Comparison of ENCODE assay signal across 8 cellular contexts in the genomic region with DNA sequence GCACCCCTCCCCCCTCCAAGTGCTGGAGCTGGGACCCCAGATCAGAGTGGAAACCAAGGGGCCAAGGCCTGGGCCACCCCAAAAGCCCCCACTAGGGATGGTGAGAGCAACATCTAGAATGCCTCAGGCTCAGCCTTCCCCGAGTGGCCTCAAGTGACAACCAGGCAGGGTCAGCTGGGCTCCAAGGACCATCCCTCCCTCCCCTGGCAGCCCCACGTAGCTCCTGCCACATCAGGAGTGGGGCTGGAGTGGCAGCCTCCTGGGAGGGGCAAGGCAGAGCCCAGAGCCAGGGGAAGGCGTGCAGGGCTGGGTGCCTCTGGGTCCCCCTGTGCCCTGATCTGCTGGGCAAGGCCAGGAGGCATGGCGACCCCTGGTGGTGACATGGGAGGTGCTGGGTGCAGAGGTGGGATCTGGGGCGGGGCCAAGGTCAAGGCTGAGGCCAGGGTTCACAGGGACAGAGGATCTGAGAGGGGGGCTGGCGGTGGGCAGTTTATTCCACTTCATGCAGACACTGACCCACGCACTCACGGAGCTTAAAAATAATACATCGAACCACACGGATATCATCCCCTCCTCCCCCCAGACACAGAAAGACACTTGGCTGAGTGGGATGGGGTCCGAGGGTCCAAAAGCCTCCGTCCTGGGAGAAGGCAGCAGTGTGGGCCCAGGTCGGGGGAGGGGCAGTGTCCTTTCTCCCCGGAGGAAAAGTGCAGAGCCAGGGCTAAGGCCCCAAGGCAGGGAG. TPM values are rescaled to one million over a fixed set of nuclear protein-coding genes. Genes with fewer than 3 reads are reported as not detected.
A peak's percentile ranks its signal among the peaks of the same experiment; 100 is the strongest.
DNase-seq lines count a peak whose midpoint lies in the region; ATAC-seq and TF ChIP-seq lines count a peak whose summit lies in the region.

No MANE protein-coding gene starts in this region.

- H3K79me2 ChIP-seq in DOHH2 (ENCODE audit: control insufficient read depth, low read length) = no peaks in the 10 kb centered on the region
- no peaks in the 10 kb centered on the region for H3K79me2 ChIP-seq in mesendoderm (ENCODE audit: control insufficient read depth, insufficient read depth, low read length)

- no peak overlapping the region for H3K18ac ChIP-seq in mesendoderm (ENCODE audit: low read length)

- H3K4me2 ChIP-seq in DOHH2 (ENCODE audit: low read length) = no peak overlapping the region
- no peak overlapping the region for H3K4me2 ChIP-seq in mesendoderm (ENCODE audit: low read length)

- H3K9ac ChIP-seq in mesendoderm (ENCODE audit: low read length) = no peak overlapping the region

- no peaks in the 10 kb centered on the region for H3K9me3 Mint-ChIP-seq in activated CD4-positive, alpha-beta T cell treated with anti-CD3 and anti-CD28 coated beads, Interleukin-2, amount 10 ng/mL, durations not matched to agents 7 days and 5 days

- H3K79me1 ChIP-seq in mesendoderm (ENCODE audit: low read length) = no peaks in the 10 kb centered on the region

- H3K4me3 ChIP-seq in DOHH2 (ENCODE audit: low read length) = no peak overlapping the region
- no peak overlapping the region for H3K4me3 ChIP-seq in HFF-Myc (replicated peaks; ENCODE audit: low read depth, low read length)
- H3K4me3 ChIP-seq in mesendoderm (ENCODE audit: low read length) = no peak overlapping the region

- H3K36me3 ChIP-seq in DOHH2 (ENCODE audit: control insufficient read depth, low read length) (peaks cover 8% of the 10 kb centered on the region; the same call in 1 of the 2 replicates), mesendoderm (ENCODE audit: control insufficient read depth, insufficient read depth, low read length) (peaks cover 1% of the 10 kb centered on the region)

- peak overlapping the region; percentile 65 for H3K56ac ChIP-seq in mesendoderm (ENCODE audit: low read length)

- H3K27ac ChIP-seq in DOHH2 (ENCODE audit: low read depth, low read length) (no peak overlapping the region), mesendoderm (ENCODE audit: low read depth, low read length) (no peak overlapping the region)

- H3K9me3 ChIP-seq in DOHH2 (ENCODE audit: control insufficient read depth, insufficient read depth, low read length) = no peaks in the 10 kb centered on the region

- peaks cover 8% of the 10 kb centered on the region for H3K4me1 Mint-ChIP-seq in activated CD4-positive, alpha-beta T cell treated with anti-CD3 and anti-CD28 coated beads, Interleukin-2, amount 10 ng/mL, durations not matched to agents 7 days and 5 days

- WGBS in mesendoderm (ENCODE audit: extremely low coverage, insufficient coverage, low lambda C conversion rate) = no CpG with 5 or more reads among the region's 14 CpGs

- H2BK5ac ChIP-seq in mesendoderm (ENCODE audit: low read length) = no peak overlapping the region

- H3K4me3 Mint-ChIP-seq in activated CD4-positive, alpha-beta T cell treated with anti-CD3 and anti-CD28 coated beads, Interleukin-2, amount 10 ng/mL, durations not matched to agents 7 days and 5 days = no peak overlapping the region

- no peak overlapping the region for H4K5ac ChIP-seq in mesendoderm (ENCODE audit: low read length)

- H3K27ac Mint-ChIP-seq in activated CD4-positive, alpha-beta T cell treated with anti-CD3 and anti-CD28 coated beads, Interleukin-2, amount 10 ng/mL, durations not matched to agents 7 days and 5 days = no peak overlapping the region

- H4K20me1 ChIP-seq in DOHH2 (ENCODE audit: control insufficient read depth, insufficient read depth, low read depth, low read length) = no peaks in the 10 kb centered on the region

- POLR2A ChIA-PET in activated CD4-positive, alpha-beta T cell treated with anti-CD3 and anti-CD28 coated beads, Interleukin-2, amount 10 ng/mL, durations not matched to agents 7 days and 5 days (lab: Charles Lee) = no interaction called here

- H2BK15ac ChIP-seq in mesendoderm (replicated peaks; ENCODE audit: low read depth) = no peak overlapping the region

- H3K4ac ChIP-seq in mesendoderm (ENCODE audit: low read depth, low read length) = no peak overlapping the region

- H2BK120ac ChIP-seq in mesendoderm (ENCODE audit: low read depth, low read length) = no peak overlapping the region

- DNase-seq in HFF-Myc (ENCODE audit: extremely low read depth, low read depth) (no peak), NCI-H510A (lab: John Stamatoyannopoulos, UW) (peak; percentile 62), dermis blood vessel endothelial cell (peak; percentile 82), mesendoderm (peak; percentile 77)
- DNase-seq in activated CD4-positive, alpha-beta T cell treated with anti-CD3 and anti-CD28 coated beads, Interleukin-2, amount 10 ng/mL, durations not matched to agents 7 days and 5 days = peak; percentile 92
- DNase-seq in stimulated activated CD8-positive, alpha-beta memory T cell treated with anti-CD3 and anti-CD28 coated beads, Interleukin-15, amount 100 ng/mL, for 48 hours (ENCODE audit: low read depth in 2 of 2) = peak; percentile 82 to 83

- no peak for ATAC-seq in HG03378 (IDR thresholded peaks at IDR 0.05; ENCODE audit: unreplicated experiment)

- TF ChIP-seq CTCF in DOHH2 (IDR thresholded peaks at IDR 0.05; ENCODE audit: low read depth, low read length, poor library complexity, severe bottlenecking) (peak; percentile 96), HFF-Myc (IDR thresholded peaks at IDR 0.05; ENCODE audit: low read depth, low read length, missing control alignments) (peak; percentile 90)

- H3K27me3 ChIP-seq in DOHH2 (ENCODE audit: control insufficient read depth, low read length) = no peaks in the 10 kb centered on the region
- H3K27me3 ChIP-seq in mesendoderm (ENCODE audit: insufficient read depth, low read length, poor library complexity) = no peaks in the 10 kb centered on the region

- CTCF ChIA-PET in activated CD4-positive, alpha-beta T cell treated with anti-CD3 and anti-CD28 coated beads, Interleukin-2, amount 10 ng/mL, durations not matched to agents 7 days and 5 days (lab: Charles Lee) = interaction anchor here (0.7 to 29.3 kb wide), 6 partner anchors 9 to 120 kb away, joined by 3 to 732 read pairs (median 6); a partner anchor contains a TSS

- H3F3A ChIP-seq in DOHH2 (ENCODE audit: control insufficient read depth, insufficient read depth) = 0 out of 2 replicates have a peak, but pooled peaks cover 2% of the 10 kb centered on the region

- no peak overlapping the region for H2AK5ac ChIP-seq in mesendoderm (ENCODE audit: low read length)

- no peaks in the 10 kb centered on the region for H3K9me2 ChIP-seq in DOHH2 (replicated peaks; ENCODE audit: control insufficient read depth, low read length)

- no peak overlapping the region for H3K23ac ChIP-seq in mesendoderm (ENCODE audit: low read length)

- H3K4me1 ChIP-seq in DOHH2 (ENCODE audit: control insufficient read depth, low read length) (peaks cover 14% of the 10 kb centered on the region), mesendoderm (ENCODE audit: control insufficient read depth, low read depth, low read length) (no peaks in the 10 kb centered on the region)

- no peak overlapping the region for H4K8ac ChIP-seq in mesendoderm (ENCODE audit: low read depth, low read length)

- H3K36me3 Mint-ChIP-seq in activated CD4-positive, alpha-beta T cell treated with anti-CD3 and anti-CD28 coated beads, Interleukin-2, amount 10 ng/mL, durations not matched to agents 7 days and 5 days (ENCODE audit: low read depth) = peaks cover 5% of the 10 kb centered on the region

- no peaks in the 10 kb centered on the region for H3K27me3 Mint-ChIP-seq in activated CD4-positive, alpha-beta T cell treated with anti-CD3 and anti-CD28 coated beads, Interleukin-2, amount 10 ng/mL, durations not matched to agents 7 days and 5 days

RNA-seq across cellular contexts. Expression of a gene that starts 15.8 kb away (rescaled TPM):
- total RNA-seq in activated CD4-positive, alpha-beta T cell treated with anti-CD3 and anti-CD28 coated beads, Interleukin-2, amount 10 ng/mL, durations not matched to agents 7 days and 5 days = 100 to 1,000 TPM; 131 to 149 TPM
- total RNA-seq in dermis blood vessel endothelial cell = 75.9 and 125 TPM in 2 replicates
- 21.1 TPM for polyA plus RNA-seq in mesendoderm (2013, experiment 1 of 2)
- polyA plus RNA-seq in mesendoderm (2013, experiment 2 of 2) = 21.9 TPM

RNA-seq across cellular contexts. Expression of a gene that starts 22.8 kb away (rescaled TPM):
- total RNA-seq in activated CD4-positive, alpha-beta T cell treated with anti-CD3 and anti-CD28 coated beads, Interleukin-2, amount 10 ng/mL, durations not matched to agents 7 days and 5 days = 10 to 100 TPM; 23.0 to 25.7 TPM
- total RNA-seq in dermis blood vessel endothelial cell = 17.7 and 24.8 TPM in 2 replicates
- 5.1 TPM for polyA plus RNA-seq in mesendoderm (2013, experiment 1 of 2)
- polyA plus RNA-seq in mesendoderm (2013, experiment 2 of 2) = 5.4 TPM

RNA-seq across cellular contexts. Expression of a gene that starts 30.2 kb away (rescaled TPM):
- 10 to 100 TPM; 12.0 to 13.7 TPM for total RNA-seq in activated CD4-positive, alpha-beta T cell treated with anti-CD3 and anti-CD28 coated beads, Interleukin-2, amount 10 ng/mL, durations not matched to agents 7 days and 5 days
- total RNA-seq in dermis blood vessel endothelial cell = 14.1 and 15.0 TPM in 2 replicates
- polyA plus RNA-seq in mesendoderm (2013, experiment 1 of 2) = 2.4 TPM
- 3.2 TPM for polyA plus RNA-seq in mesendoderm (2013, experiment 2 of 2)

RNA-seq across cellular contexts. Expression of a gene that starts 41.5 kb away (rescaled TPM):
- total RNA-seq in activated CD4-positive, alpha-beta T cell treated with anti-CD3 and anti-CD28 coated beads, Interleukin-2, amount 10 ng/mL, durations not matched to agents 7 days and 5 days = not detected
- total RNA-seq in dermis blood vessel endothelial cell = not detected in 2 replicates
- polyA plus RNA-seq in mesendoderm (2013, experiment 1 of 2) = 1.2 TPM
- polyA plus RNA-seq in mesendoderm (2013, experiment 2 of 2) = 1.1 TPM

RNA-seq across cellular contexts. Expression of a gene that starts 49.8 kb away (rescaled TPM):
- 1 to 10 TPM in 1 of 2 experiments, under 1 TPM in 1; 0.42 to 1.3 TPM for total RNA-seq in activated CD4-positive, alpha-beta T cell treated with anti-CD3 and anti-CD28 coated beads, Interleukin-2, amount 10 ng/mL, durations not matched to agents 7 days and 5 days
- 0.34 and 0.37 TPM in 2 replicates for total RNA-seq in dermis blood vessel endothelial cell
- 3.2 TPM for polyA plus RNA-seq in mesendoderm (2013, experiment 1 of 2)
- polyA plus RNA-seq in mesendoderm (2013, experiment 2 of 2) = 3.4 TPM
